Comparison of ENCODE assay signal across 12 cellular contexts in the genomic region with DNA sequence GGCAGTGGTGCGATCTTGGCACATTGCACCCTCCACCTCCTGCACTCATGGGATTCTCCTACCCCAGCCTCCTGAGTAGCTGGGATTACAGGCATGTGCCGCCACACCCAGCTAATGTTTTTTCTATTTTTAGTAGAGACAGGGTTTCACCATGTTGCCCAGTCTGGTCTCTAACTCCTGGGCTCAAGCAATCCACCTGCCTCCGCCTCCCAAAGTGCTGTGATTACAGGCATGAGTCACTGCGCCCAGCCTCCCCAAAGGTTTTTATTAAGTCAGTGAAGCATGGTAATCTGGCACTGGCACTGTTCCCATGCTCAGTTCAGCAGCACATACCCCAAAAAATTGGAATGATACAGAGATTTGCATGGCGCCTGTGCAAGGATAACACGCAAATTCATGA. TPM values are rescaled to one million over a fixed set of nuclear protein-coding genes. Genes with fewer than 3 reads are reported as not detected.
A peak's percentile ranks its signal among the peaks of the same experiment; 100 is the strongest.
DNase-seq lines count a peak whose midpoint lies in the region; ATAC-seq and TF ChIP-seq lines count a peak whose summit lies in the region.
"Not testable (repeated sequence)": the region's sequence is repeated elsewhere in the genome, so short reads cannot be mapped to it uniquely, and the experiment has no call there.
"Had no signal": no experiment of that assay in that cellular context is flagged by ENCODE, and none has a peak within 500 bp of the region (broad histone marks: within the 10 kb centered on the region; RNA-seq: fewer than 3 reads in every experiment).

No MANE protein-coding gene starts in this region.

- not testable (repeated sequence) for H3K27me3 ChIP-seq in BE2C, transverse colon

- not testable (repeated sequence) for TF ChIP-seq EP300 in transverse colon (IDR thresholded peaks at IDR 0.05; ENCODE audit: low read depth)

- not testable (repeated sequence) for TF ChIP-seq CTCF in BE2C (IDR thresholded peaks at IDR 0.05; ENCODE audit: low read depth, low read length); RWPE1 (conservative IDR thresholded peaks at IDR 0.05; ENCODE audit: low read depth); mucosa of descending colon (IDR thresholded peaks at IDR 0.05); transverse colon (IDR thresholded peaks at IDR 0.05)

- POLR2A ChIA-PET in RWPE1 (lab: Yijun Ruan, JAX; ENCODE audit: low non-redundant PET) = not testable (repeated sequence)

- TF ChIP-seq POLR2A in transverse colon (IDR thresholded peaks at IDR 0.05) = not testable (repeated sequence)

- 62 to 80% methylated on average over 4 to 6 of the region's 6 CpGs for WGBS in transverse colon (ENCODE audit: low coverage in 1 of 2), 2 donors

- H3K36me3 ChIP-seq in BE2C; mucosa of descending colon (ENCODE audit: low read depth); transverse colon: not testable (repeated sequence)

- ATAC-seq in mucosa of descending colon = peak; percentile 66

- peaks cover 13% of the 10 kb centered on the region for H3K4me1 ChIP-seq in BE2C
- H3K4me1 ChIP-seq in mucosa of descending colon (ENCODE audit: low read depth); transverse colon: not testable (repeated sequence)

- CTCF ChIA-PET in RWPE1 (lab: Yijun Ruan, JAX) = interaction anchor here (0.6 kb wide), 1 partner anchor 1605 kb away, joined by 9 read pairs; no protein-coding TSS in a partner anchor

- H3K27ac ChIP-seq in RWPE1 = peak overlapping the region; percentile 79
- not testable (repeated sequence) for H3K27ac ChIP-seq in caudate nucleus (ENCODE audit: low read depth, low read length); transverse colon

- in situ Hi-C loops in transverse colon (cut with MboI; ENCODE audit: low pct_ligation_motif_present in 1 of 4, low pct_unique_long_range_greater_than_20kb in 1 of 4, low sequenced_read_pairs in 3 of 4) = not testable (repeated sequence)

- H3K9me3 ChIP-seq in BE2C, mucosa of descending colon, transverse colon: not testable (repeated sequence)

- DNase-seq in BE2C (peak; percentile 88), EL (peak; percentile 16), M059J (ENCODE audit: low read depth) (peak; percentile 84), NCI-H2227 treated with DMSO at 0.1 percent for 48 hours (lab: John Stamatoyannopoulos, UW) (peak; percentile 30), RWPE1 (ENCODE audit: low spot score) (peak; percentile 39), caudate nucleus (lab: John Stamatoyannopoulos, UW) (peak in 41 of 61 donors; percentile 0 to 90 (median 34)), mucosa of descending colon (peak in 2 of 3 donors; percentile 36 to 46), transverse colon (peak; percentile 46)

- not testable (repeated sequence) for H3K4me3 ChIP-seq in BE2C (ENCODE audit: low read depth, low read length); mucosa of descending colon; transverse colon

- intact Hi-C loops in mucosa of descending colon (cut with DNase I, micrococcal nuclease); transverse colon (cut with DNase I; ENCODE audit: low total_unique reads): not testable (repeated sequence)

RNA-seq across cellular contexts. Expression of gene CKMT1B, which starts 8.4 kb away (rescaled TPM):
- 109 TPM for polyA plus RNA-seq in BE2C (2012; ENCODE audit: insufficient read depth, insufficient read length, low read depth)
- total RNA-seq in M059J (2014; rRNA removed; shearing (Covaris generic)) = not detected in 2 replicates
- total RNA-seq in mucosa of descending colon (100 to 1,000 TPM; 105 to 242 (median 213) TPM), transverse colon (100 to 1,000 TPM; 134 to 333 (median 187) TPM)
- total RNA-seq: activated CD8-positive, alpha-beta T cell treated with anti-CD3 and anti-CD28 coated beads, Interleukin-2, amount 10 ng/mL, durations not matched to agents 7 days and 5 days; chondrocyte; spleen had no signal
- polyA plus RNA-seq: IgD-negative memory B cell had no signal

RNA-seq across cellular contexts. Expression of gene PPIP5K1, which starts 12.2 kb away (rescaled TPM):
- 59.2 TPM for polyA plus RNA-seq in BE2C (2012; ENCODE audit: insufficient read depth, insufficient read length, low read depth)
- 5.2 and 7.8 TPM in 2 replicates for total RNA-seq in M059J (2014; rRNA removed; shearing (Covaris generic))
- 100 to 1,000 TPM in 1 of 3 donors, 10 to 100 TPM in 2; 65.2 to 126 (median 87.7) TPM for total RNA-seq in mucosa of descending colon
- 100 to 1,000 TPM in 1 of 4 donors, 10 to 100 TPM in 3; 60.5 to 273 (median 84.0) TPM for total RNA-seq in transverse colon

RNA-seq across cellular contexts. Expression of gene STRC, which starts 16.4 kb away (rescaled TPM):
- polyA plus RNA-seq in BE2C (2012; ENCODE audit: insufficient read depth, insufficient read length, low read depth) = 1.7 TPM
- not detected in 2 replicates for total RNA-seq in M059J (2014; rRNA removed; shearing (Covaris generic))
- total RNA-seq in mucosa of descending colon (1 to 10 TPM; 1.1 to 1.4 (median 1.4) TPM), transverse colon (10 to 100 TPM in 1 of 4 donors, 1 to 10 TPM in 1, under 1 TPM in 1, not detected in 1; 0.41 to 20.3 (median 1.4) TPM)
- polyA plus RNA-seq: IgD-negative memory B cell had no signal

RNA-seq across cellular contexts. Expression of gene CATSPER2, which starts 46.4 kb away (rescaled TPM):
- 7.3 TPM for polyA plus RNA-seq in BE2C (2012; ENCODE audit: insufficient read depth, insufficient read length, low read depth)
- 0.10 and 0.39 TPM in 2 replicates for total RNA-seq in M059J (2014; rRNA removed; shearing (Covaris generic))
- total RNA-seq in mucosa of descending colon (10 to 100 TPM in 1 of 3 donors, 1 to 10 TPM in 2; 7.0 to 10.8 (median 8.0) TPM), transverse colon (10 to 100 TPM in 2 of 4 donors, 1 to 10 TPM in 2; 4.9 to 58.1 (median 11.6) TPM)

Comparison
In these comparisons a context has a peak if more than half of its experiments do, and no peak if none do; other contexts are left out.
1. DNase-seq: peak in every context shown above with its lines; median percentile 88 in BE2C; 84 in M059J; 46 in transverse colon; 41 in mucosa of descending colon; 39 in RWPE1; 34 in caudate nucleus; 30 in NCI-H2227 treated with DMSO at 0.1 percent for 48 hours; 16 in EL.
2. RNA of gene CKMT1B, which starts 8.4 kb away (total RNA-seq): 105 to 242 TPM in mucosa of descending colon and 134 to 333 TPM in transverse colon; not detected in M059J; every median in the first group is over 100 times any median in the second.